1 cellular context compared by ENCODE assay signal in genomic region chr7:105199372-105199771, GRCh38.
A peak's percentile ranks its signal among the peaks of the same experiment; 100 is the strongest.
TF ChIP-seq lines count a peak whose summit lies in the region.

No MANE protein-coding gene starts in this region.

TF ChIP-seq in HEK293, 187 proteins besides CTCF, POLR2A, EP300 and RAD21 (continued from another document):
- TF ChIP-seq TSHZ1 (tag by site-specific recombination; IDR thresholded peaks at IDR 0.05; ENCODE audit: borderline replicate concordance) (no peak), ZBTB17 (tag by site-specific recombination; IDR thresholded peaks at IDR 0.05) (peak; percentile 97), PRDM1 (tag by site-specific recombination; IDR thresholded peaks at IDR 0.05) (peak; percentile 74), ZNF660 (tag by site-specific recombination; IDR thresholded peaks at IDR 0.05) (no peak), IKZF3 (tag by site-specific recombination; IDR thresholded peaks at IDR 0.05) (0 out of 2 replicates have a peak, but pooled peaks have one; percentile 40), ZNF600 (tag by site-specific recombination; IDR thresholded peaks at IDR 0.05) (0 out of 2 replicates have a peak, but pooled peaks have one; percentile 28), ZNF274 (IDR thresholded peaks at IDR 0.05; ENCODE audit: low read length) (no peak), ZNF274 (tag by site-specific recombination; IDR thresholded peaks at IDR 0.05; ENCODE audit: borderline replicate concordance) (no peak)
